In the genomic region with DNA sequence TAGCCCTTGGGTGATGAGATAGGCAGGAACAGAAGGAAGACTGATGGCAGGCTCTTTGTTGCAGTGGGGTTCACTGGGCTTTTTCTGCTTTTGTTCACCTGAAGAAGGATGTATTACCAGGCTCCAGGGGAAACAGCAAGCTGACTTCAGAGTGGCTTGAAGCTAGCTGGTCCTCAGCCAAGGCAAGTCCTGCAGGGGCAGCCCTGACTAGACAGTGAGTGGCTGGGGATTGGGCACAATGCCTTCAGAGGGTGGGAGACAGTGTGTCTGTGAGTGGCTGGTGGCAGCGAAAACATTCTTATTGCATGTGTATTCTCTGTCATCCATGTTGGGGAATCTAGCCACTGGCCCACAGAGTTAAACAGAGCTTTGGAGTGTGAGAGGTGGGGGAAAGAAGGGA, we compare ENCODE assay signal across 12 cellular contexts. TPM values are rescaled to one million over a fixed set of nuclear protein-coding genes. Genes with fewer than 3 reads are reported as not detected.
DNase-seq lines count a peak whose midpoint lies in the region; ATAC-seq and TF ChIP-seq lines count a peak whose summit lies in the region.
"Had no signal": no experiment of that assay in that cellular context is flagged by ENCODE, and none has a peak within 500 bp of the region (broad histone marks: within the 10 kb centered on the region; RNA-seq: fewer than 3 reads in every experiment).

No MANE protein-coding gene starts in this region.

- peak; percentile 16 for DNase-seq in AG08395 (ENCODE audit: low spot score)
- DNase-seq in ELR (ENCODE audit: low read depth), result peak; percentile 38
- DNase-seq in mesenteric fat pad (ENCODE audit: low spot score), result peak; percentile 57
- no peak for DNase-seq in NCI-H1048 (lab: John Stamatoyannopoulos, UW)
- DNase-seq in NCI-H146 (lab: John Stamatoyannopoulos, UW), result no peak
- DNase-seq in glomerular visceral epithelial cell (ENCODE audit: extremely low spot score), result no peak
- no peak for DNase-seq in WERI-Rb-1
- DNase-seq: SIG-M5 had no signal

- no peak overlapping the region; the same call in 1 of the 2 replicates for H3K27ac ChIP-seq in WERI-Rb-1

- H3K27me3 Mint-ChIP-seq in activated T-helper 17 cell treated with anti-CD3 and anti-CD28 coated beads, Interleukin-2, amount 50 U/mL, for 72 hours, result no peaks in the 10 kb centered on the region

- H3K36me3 ChIP-seq in WERI-Rb-1, result no peaks in the 10 kb centered on the region; the same call in 1 of the 2 replicates
- H3K36me3 ChIP-seq: uterus had no signal

- no peaks in the 10 kb centered on the region for H3K9me3 Mint-ChIP-seq in activated T-helper 17 cell treated with anti-CD3 and anti-CD28 coated beads, Interleukin-2, amount 50 U/mL, for 72 hours

- H3K36me3 Mint-ChIP-seq in activated T-helper 17 cell treated with anti-CD3 and anti-CD28 coated beads, Interleukin-2, amount 50 U/mL, for 72 hours (ENCODE audit: low read depth), result peaks cover 9% of the 10 kb centered on the region

- ATAC-seq in activated T-helper 17 cell treated with anti-CD3 and anti-CD28 coated beads, Interleukin-2, amount 50 U/mL, for 72 hours (replicated peaks), result no peak

- no peak overlapping the region for H3K4me3 ChIP-seq in WERI-Rb-1 (ENCODE audit: low read depth, low read length)
- H3K4me3 ChIP-seq: dorsolateral prefrontal cortex, mucosa of descending colon, uterus had no signal

- peak overlapping the region; percentile 76 for H3K4me3 Mint-ChIP-seq in activated T-helper 17 cell treated with anti-CD3 and anti-CD28 coated beads, Interleukin-2, amount 50 U/mL, for 72 hours

- H3K4me1 Mint-ChIP-seq in activated T-helper 17 cell treated with anti-CD3 and anti-CD28 coated beads, Interleukin-2, amount 50 U/mL, for 72 hours, result peaks cover 28% of the 10 kb centered on the region

- no peaks in the 10 kb centered on the region for H3K27me3 ChIP-seq in WERI-Rb-1 (ENCODE audit: insufficient read depth, low read depth, severe bottlenecking)
- H3K27me3 ChIP-seq: dorsolateral prefrontal cortex, uterus had no signal

- no peaks in the 10 kb centered on the region for H3K9me3 ChIP-seq in WERI-Rb-1 (ENCODE audit: severe bottlenecking)
- H3K9me3 ChIP-seq: mucosa of descending colon, uterus had no signal

- TF ChIP-seq CTCF in WERI-Rb-1 (IDR thresholded peaks at IDR 0.05; ENCODE audit: low read depth, low read length), result no peak

- peak overlapping the region; percentile 73 for H3K27ac Mint-ChIP-seq in activated T-helper 17 cell treated with anti-CD3 and anti-CD28 coated beads, Interleukin-2, amount 50 U/mL, for 72 hours

RNA-seq across cellular contexts. Expression of gene TEX264, which starts 2.3 kb away (rescaled TPM):
- 10 to 100 TPM; 43.4 to 55.3 TPM for total RNA-seq in activated T-helper 17 cell treated with anti-CD3 and anti-CD28 coated beads, Interleukin-2, amount 50 U/mL, for 72 hours
- 35.4 TPM for total RNA-seq in mesenteric fat pad

RNA-seq across cellular contexts. Expression of gene GRM2, which starts 38.1 kb away (rescaled TPM):
- total RNA-seq in activated T-helper 17 cell treated with anti-CD3 and anti-CD28 coated beads, Interleukin-2, amount 50 U/mL, for 72 hours, result under 1 TPM; 0.45 to 0.73 TPM
- total RNA-seq in mesenteric fat pad, result 0.22 TPM

Comparison
In these comparisons a context has a peak if more than half of its experiments do, and no peak if none do; other contexts are left out.
1. DNase-seq: peak in AG08395 (single experiment), ELR (single experiment) and mesenteric fat pad (single experiment); none in NCI-H1048 (single experiment), NCI-H146 (single experiment), glomerular visceral epithelial cell (single experiment) and WERI-Rb-1 (single experiment).